18 cellular contexts compared by ENCODE assay signal in the genomic region with DNA sequence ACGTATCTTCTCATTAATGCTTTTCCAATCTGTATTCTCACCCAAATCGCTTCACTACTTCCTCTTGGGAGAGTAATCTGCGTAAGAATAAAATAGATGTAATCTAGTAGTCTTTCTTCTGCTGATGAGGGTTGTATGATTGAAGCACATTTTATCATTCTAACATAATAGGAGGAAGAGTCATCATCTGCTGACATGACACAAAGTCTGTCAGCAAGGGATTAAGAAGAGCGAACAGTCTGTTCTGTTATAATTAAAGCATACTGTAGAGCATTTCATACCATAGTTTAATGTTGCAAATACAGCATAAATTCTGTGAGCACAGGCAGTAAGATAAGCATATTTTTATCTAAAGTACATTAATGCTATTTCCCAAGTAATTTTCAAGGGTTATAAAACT. TPM values are rescaled to one million over a fixed set of nuclear protein-coding genes. Genes with fewer than 3 reads are reported as not detected.
DNase-seq lines count a peak whose midpoint lies in the region; ATAC-seq, FAIRE-seq and TF ChIP-seq lines count a peak whose summit lies in the region.
"Had no signal": no experiment of that assay in that cellular context is flagged by ENCODE, and none has a peak within 500 bp of the region (broad histone marks: within the 10 kb centered on the region; RNA-seq: fewer than 3 reads in every experiment).

No MANE protein-coding gene starts in this region.

- DNase-seq in NCI-H82 (lab: John Stamatoyannopoulos, UW) (peak; percentile 8), NCI-H82 treated with DMSO at 0.1 percent for 48 hours (lab: John Stamatoyannopoulos, UW; ENCODE audit: unreplicated experiment) (no peak), NCI-H524 treated with DMSO at 0.1 percent for 48 hours (lab: John Stamatoyannopoulos, UW) (peak; percentile 10), keratinocyte (ENCODE audit: low read depth, low spot score) (no peak), NCI-H2171 treated with DMSO at 0.1 percent for 48 hours (lab: John Stamatoyannopoulos, UW) (no peak)
- DNase-seq in activated CD4-positive, alpha-beta T cell treated with anti-CD3 and anti-CD28 coated beads for 48 hours = no peak
- DNase-seq: Calu3; CD8-positive, alpha-beta T cell; DMS79 treated with DMSO at 0.1 percent for 48 hours; GF-D8; H9 had no signal

- peak; percentile 29 for FAIRE-seq in keratinocyte (lab: Jason Lieb, UNC)
- FAIRE-seq: GM12878, GM19239, H1 had no signal

- no peaks in the 10 kb centered on the region for H3K79me2 ChIP-seq in keratinocyte (ENCODE audit: control insufficient read depth, insufficient read depth, low read length)

- H3K4me1 ChIP-seq in keratinocyte (ENCODE audit: control insufficient read depth, extremely low read depth, insufficient read depth, low read length) = no peaks in the 10 kb centered on the region

- no peak overlapping the region for H3K9ac ChIP-seq in keratinocyte (ENCODE audit: control insufficient read depth, extremely low read depth, insufficient read depth, low read length)
- H3K9ac ChIP-seq: BLaER1 treated with 17β-estradiol and CSF1 and Interleukin-3, amounts not matched to agents 10 nM and 100 nM had no signal

- no peaks in the 10 kb centered on the region for H4K20me1 ChIP-seq in keratinocyte (ENCODE audit: control insufficient read depth, extremely low read depth, insufficient read depth, low read length)
- H4K20me1 ChIP-seq: BLaER1 treated with 17β-estradiol and CSF1 and Interleukin-3, amounts not matched to agents 10 nM and 100 nM had no signal

- no peaks in the 10 kb centered on the region for H3K9me1 ChIP-seq in keratinocyte (ENCODE audit: control insufficient read depth, extremely low read depth, insufficient read depth, low read length)

- no peak overlapping the region for H3K4me3 ChIP-seq in keratinocyte (ENCODE audit: control insufficient read depth in 2 of 3, extremely low read depth in 1 of 3, insufficient read depth in 2 of 3, low read depth in 1 of 3, low read length in 3 of 3)
- H3K4me3 ChIP-seq: BLaER1 treated with 17β-estradiol and CSF1 and Interleukin-3, amounts not matched to agents 10 nM and 100 nM; GM12878 had no signal

- H3K27me3 ChIP-seq in keratinocyte (ENCODE audit: control insufficient read depth, extremely low read depth, insufficient read depth, low read length) = peaks cover 12% of the 10 kb centered on the region
- H3K27me3 ChIP-seq: BLaER1 treated with 17β-estradiol and CSF1 and Interleukin-3, amounts not matched to agents 10 nM and 100 nM had no signal

- TF ChIP-seq CTCF in keratinocyte (optimal IDR thresholded peaks at IDR 0.05 in 1 of 3, IDR thresholded peaks at IDR 0.05 in 1 of 3, conservative IDR thresholded peaks at IDR 0.05 in 1 of 3; ENCODE audit: extremely low read depth in 1 of 3, insufficient read depth in 2 of 3, low read length in 3 of 3) = no peak

- H3K36me3 ChIP-seq in keratinocyte (ENCODE audit: control insufficient read depth in 2 of 2, extremely low read depth in 1 of 2, insufficient read depth in 2 of 2, low read length in 2 of 2) = no peaks in the 10 kb centered on the region
- H3K36me3 ChIP-seq: BLaER1 treated with 17β-estradiol and CSF1 and Interleukin-3, amounts not matched to agents 10 nM and 100 nM had no signal

- no peaks in the 10 kb centered on the region for H3K9me3 ChIP-seq in keratinocyte (ENCODE audit: control insufficient read depth, low read depth, low read length)

- H3K27ac ChIP-seq in keratinocyte (ENCODE audit: control insufficient read depth, insufficient read depth, low read length) = no peak overlapping the region
- H3K27ac ChIP-seq: 22Rv1; BLaER1 treated with 17β-estradiol and CSF1 and Interleukin-3, amounts not matched to agents 10 nM and 100 nM had no signal

- no peak overlapping the region for H3K4me2 ChIP-seq in keratinocyte (ENCODE audit: control insufficient read depth, extremely low read depth, insufficient read depth, low read depth, low read length)
- H3K4me2 ChIP-seq: BLaER1 treated with 17β-estradiol and CSF1 and Interleukin-3, amounts not matched to agents 10 nM and 100 nM had no signal

- dilution Hi-C loops in keratinocyte (cut with MboI; ENCODE audit: extremely low pct_ligation_motif_present, low sequenced_read_pairs) = no loop called here

- H2AFZ ChIP-seq in keratinocyte (ENCODE audit: control insufficient read depth, low read length) = no peak overlapping the region

- ATAC-seq in GM18907 (IDR thresholded peaks at IDR 0.05; ENCODE audit: unreplicated experiment) = no peak
- ATAC-seq: CD8-positive, alpha-beta T cell; GM12878 had no signal

RNA-seq across cellular contexts. Expression of gene SLC25A52, which starts 10.4 kb away (rescaled TPM):
- 0.04 TPM in 1 of 3 replicates, not detected in the others for polyA plus RNA-seq in keratinocyte
- not detected for polyA plus RNA-seq in keratinocyte (2011; ENCODE audit: low read depth)
- not detected in 2 replicates for polyA plus RNA-seq in keratinocyte (2011; cell fraction: cytosol; rRNA removed)
- polyA plus RNA-seq in keratinocyte (2011; cell fraction: nucleus; rRNA removed) = 0.09 TPM in 1 of 2 replicates, not detected in the other
- 0.28 TPM in 1 of 2 replicates, not detected in the other for polyA plus RNA-seq in keratinocyte (2012; ENCODE audit: low replicate concordance)
- polyA minus RNA-seq in keratinocyte = 0.16 TPM in 1 of 3 replicates, not detected in the others
- polyA minus RNA-seq in keratinocyte (2011; cell fraction: cytosol; rRNA and poly(A)+ RNA removed) = not detected
- not detected in 2 replicates for polyA minus RNA-seq in keratinocyte (2011; cell fraction: nucleus; rRNA and poly(A)+ RNA removed)
- polyA plus RNA-seq: AG04450, GM12878, H1 had no signal

Comparison
In these comparisons a context has a peak if more than half of its experiments do, and no peak if none do; other contexts are left out.
1. DNase-seq: peak in NCI-H82 (single experiment) and NCI-H524 treated with DMSO at 0.1 percent for 48 hours (single experiment); none in NCI-H82 treated with DMSO at 0.1 percent for 48 hours (single experiment), keratinocyte (single experiment), NCI-H2171 treated with DMSO at 0.1 percent for 48 hours (single experiment) and activated CD4-positive, alpha-beta T cell treated with anti-CD3 and anti-CD28 coated beads for 48 hours (single experiment).